ENCODE assay signal across 30 cellular contexts in the genomic region with DNA sequence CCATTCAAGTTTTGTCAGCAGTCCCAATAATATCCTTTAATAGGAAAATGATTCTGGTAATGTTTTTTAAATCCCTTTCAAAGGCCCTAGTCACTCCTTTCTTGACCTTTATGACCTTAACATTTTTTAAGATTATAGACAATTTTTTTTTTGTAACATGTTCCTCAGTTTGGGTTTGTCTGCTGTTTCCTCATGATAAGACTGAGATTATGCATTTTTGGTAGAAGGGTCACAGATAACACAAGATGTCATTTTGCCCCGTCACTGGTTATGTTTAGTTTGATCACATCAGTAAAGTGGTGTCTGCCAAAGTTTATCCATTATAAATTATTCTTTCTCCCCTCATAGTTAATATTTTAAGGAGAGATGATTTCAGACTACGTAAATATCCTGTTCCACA.
"Had no signal": no experiment of that assay in that cellular context is flagged by ENCODE, and none has a peak within 500 bp of the region (broad histone marks: within the 10 kb centered on the region; RNA-seq: fewer than 3 reads in every experiment).

No MANE protein-coding gene starts in this region.

- H3K4me3 ChIP-seq: coronary artery, gastroesophageal sphincter, heart right ventricle, lung, ovary, psoas muscle, sigmoid colon, testis, tibial artery had no signal

- ATAC-seq: esophagus mucosa; foreskin keratinocyte; gastroesophageal sphincter; heart right ventricle; left ventricle myocardium superior; natural killer cell; psoas muscle; right cardiac atrium; stimulated activated memory B cell treated with anti-CD40 and anti-IgM and Interleukin-4, amounts not matched to agents 10 μg/mL and 1 μg/mL and 100 μg/mL, for 72 hours; stimulated activated naive CD8-positive, alpha-beta T cell treated with anti-CD3 and anti-CD28 coated beads, Interleukin-15, Interleukin-2, amounts not matched to agents 100 U/mL and 50 U/mL, for 24 hours had no signal

- DNase-seq: dermis blood vessel endothelial cell; effector memory CD4-positive, alpha-beta T cell; foreskin keratinocyte; heart right ventricle; hypothalamus; immature natural killer cell; islet precursor cell; kidney glomerular epithelial cell; left ventricle myocardium superior; natural killer cell; occipital lobe; ovary; posterior cingulate gyrus; psoas muscle; right cardiac atrium; sigmoid colon; stimulated activated CD4-positive, alpha-beta T cell treated with anti-CD3 and anti-CD28 coated beads, Interleukin-2, amount 100 ng/mL, for 24 hours; stimulated activated CD4-positive, alpha-beta T cell treated with anti-CD3 and anti-CD28 coated beads, Interleukin-4, amount 100 ng/mL, for 24 hours; stimulated activated naive CD8-positive, alpha-beta T cell treated with anti-CD3 and anti-CD28 coated beads, Interleukin-15, Interleukin-2, amounts not matched to agents 100 U/mL and 50 U/mL, for 24 hours; substantia nigra; testis; tibial artery had no signal

- H3K27me3 ChIP-seq: foreskin keratinocyte, gastroesophageal sphincter, heart right ventricle, ovary, sigmoid colon, testis, tibial artery had no signal

- H3K4me3 Mint-ChIP-seq: immature natural killer cell; memory B cell; natural killer cell; stimulated activated memory B cell treated with anti-CD40 and anti-IgM and Interleukin-4, amounts not matched to agents 10 μg/mL and 1 μg/mL and 100 μg/mL, for 72 hours; type B pancreatic cell had no signal

- H3K4me1 ChIP-seq: foreskin keratinocyte, testis had no signal

- H3K9me3 Mint-ChIP-seq: natural killer cell had no signal

- H3K27me3 Mint-ChIP-seq: memory B cell; stimulated activated memory B cell treated with anti-CD40 and anti-IgM and Interleukin-4, amounts not matched to agents 10 μg/mL and 1 μg/mL and 100 μg/mL, for 72 hours; type B pancreatic cell had no signal

- H3K27ac ChIP-seq: coronary artery, foreskin keratinocyte, gastroesophageal sphincter, heart right ventricle, ovary, psoas muscle, sigmoid colon, testis, tibial artery had no signal

- H3K27ac Mint-ChIP-seq: immature natural killer cell; memory B cell; natural killer cell; stimulated activated memory B cell treated with anti-CD40 and anti-IgM and Interleukin-4, amounts not matched to agents 10 μg/mL and 1 μg/mL and 100 μg/mL, for 72 hours; type B pancreatic cell had no signal

- FAIRE-seq: endometrium had no signal

- H3K36me3 Mint-ChIP-seq: natural killer cell had no signal

- H3K36me3 ChIP-seq: ovary had no signal

- H3K9me3 ChIP-seq: gastroesophageal sphincter, ovary, testis had no signal
